In genomic region chr2:95062716-95063400, GRCh38 we compare ENCODE assay signal across 7 cellular contexts.
DNase-seq lines count a peak whose midpoint lies in the region; ATAC-seq lines count a peak whose summit lies in the region.

No MANE protein-coding gene starts in this region.

- ATAC-seq in GM18511 (IDR thresholded peaks at IDR 0.05; ENCODE audit: unreplicated experiment) (peak; percentile 89), GM21423 (IDR thresholded peaks at IDR 0.05; ENCODE audit: unreplicated experiment) (peak; percentile 76), GM21737 (IDR thresholded peaks at IDR 0.05; ENCODE audit: unreplicated experiment) (no peak)

- DNase-seq in NCI-H146 (lab: John Stamatoyannopoulos, UW) = peak; percentile 67
- peak; percentile 51 for DNase-seq in islet precursor cell
- no peak for DNase-seq in MV-4-11 (lab: John Stamatoyannopoulos, UW)
- no peak for DNase-seq in activated gamma-delta T cell treated with Interleukin-2 at 50 U/mL for 16 hours

Comparison
In these comparisons a context has a peak if more than half of its experiments do, and no peak if none do; other contexts are left out.
1. DNase-seq: peak in NCI-H146 (single experiment) and islet precursor cell (single experiment); none in MV-4-11 (single experiment) and activated gamma-delta T cell treated with Interleukin-2 at 50 U/mL for 16 hours (single experiment).